11 cellular contexts compared by ENCODE assay signal in the genomic region with DNA sequence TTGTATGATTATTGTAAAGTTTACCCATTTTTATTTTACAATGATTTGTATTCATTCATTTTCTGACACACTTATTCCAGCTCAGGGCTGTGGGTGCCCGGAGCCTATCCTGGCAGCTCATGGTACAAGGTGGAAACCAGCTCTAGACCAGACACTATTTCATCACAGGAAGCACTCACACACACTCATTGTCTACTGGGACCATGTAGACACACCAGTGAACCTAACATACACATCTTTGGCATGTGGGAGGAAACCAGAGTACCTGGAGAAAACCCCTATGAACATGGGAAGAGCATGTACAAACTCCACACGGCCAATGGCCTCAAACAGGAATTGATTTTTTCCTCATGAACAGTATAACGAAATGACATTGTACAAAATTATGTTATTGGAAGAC. TPM values are rescaled to one million over a fixed set of nuclear protein-coding genes. Genes with fewer than 3 reads are reported as not detected.
DNase-seq lines count a peak whose midpoint lies in the region; ATAC-seq and TF ChIP-seq lines count a peak whose summit lies in the region.
"Had no signal": no experiment of that assay in that cellular context is flagged by ENCODE, and none has a peak within 500 bp of the region (broad histone marks: within the 10 kb centered on the region; RNA-seq: fewer than 3 reads in every experiment).

No MANE protein-coding gene starts in this region.

- in situ Hi-C loops in KBM-7 (cut with MboI; ENCODE audit: low pct_unique_long_range_greater_than_20kb, low sequenced_read_pairs): loop anchor here (25.0 kb wide), 1 partner anchor 351 kb away; the partner anchor contains the start of gene NEK2

- H3K27ac Mint-ChIP-seq in WTC11 (no peak overlapping the region), nephron (no peak overlapping the region)

- ATAC-seq in WTC11: no peak
- no peak for ATAC-seq in GM21360 (IDR thresholded peaks at IDR 0.05; ENCODE audit: unreplicated experiment)
- ATAC-seq: left lobe of liver had no signal

- H3K9me3 Mint-ChIP-seq in WTC11 (peaks cover 3% of the 10 kb centered on the region; the same call in 1 of the 2 replicates), nephron (no peaks in the 10 kb centered on the region)

- H3K4me3 Mint-ChIP-seq in WTC11: peak overlapping the region; percentile 98; the same call in 1 of the 2 replicates
- peak overlapping the region; percentile 22 to 28 (median 26) for H3K4me3 Mint-ChIP-seq in nephron

- DNase-seq in SKM-1 treated with dmso at 0.1 percent for 144 hours (lab: John Stamatoyannopoulos, UW; ENCODE audit: unreplicated experiment) (peak; percentile 7), SKM-1 (lab: John Stamatoyannopoulos, UW; ENCODE audit: unreplicated experiment) (no peak), KBM-7 (peak; percentile 26), WTC11 (ENCODE audit: low spot score) (no peak), NCI-H1105 treated with DMSO at 0.1 percent for 48 hours (lab: John Stamatoyannopoulos, UW) (no peak), DMS 273 (lab: John Stamatoyannopoulos, UW; ENCODE audit: unreplicated experiment) (no peak)
- DNase-seq: ACHN had no signal

- TF ChIP-seq CTCF in WTC11 (IDR thresholded peaks at IDR 0.05) (no peak), nephron (IDR thresholded peaks at IDR 0.05; ENCODE audit: unreplicated experiment in 3 of 3) (no peak)

- H3K4me1 Mint-ChIP-seq in WTC11: peaks cover 32% of the 10 kb centered on the region
- peaks cover 29% of the 10 kb centered on the region for H3K4me1 Mint-ChIP-seq in nephron

- H3K27me3 Mint-ChIP-seq in WTC11 (ENCODE audit: low read depth) (peaks cover 3% of the 10 kb centered on the region; the same call in 1 of the 2 replicates), nephron (ENCODE audit: low read depth) (no peaks in the 10 kb centered on the region)

- CTCF ChIA-PET in WTC11 (lab: Charles Lee): interaction anchor here (0.9 kb wide), 1 partner anchor 285 kb away, joined by 3 read pairs; no protein-coding TSS in a partner anchor

- POLR2A ChIA-PET in WTC11 (lab: Charles Lee): no interaction called here

- peaks cover 11% of the 10 kb centered on the region for H3K36me3 Mint-ChIP-seq in WTC11
- peaks cover 11% of the 10 kb centered on the region for H3K36me3 Mint-ChIP-seq in nephron (ENCODE audit: low read depth)

TF ChIP-seq in WTC11, 78 proteins besides CTCF, POLR2A, EP300 and RAD21:
- TF ChIP-seq, protein P1, sequence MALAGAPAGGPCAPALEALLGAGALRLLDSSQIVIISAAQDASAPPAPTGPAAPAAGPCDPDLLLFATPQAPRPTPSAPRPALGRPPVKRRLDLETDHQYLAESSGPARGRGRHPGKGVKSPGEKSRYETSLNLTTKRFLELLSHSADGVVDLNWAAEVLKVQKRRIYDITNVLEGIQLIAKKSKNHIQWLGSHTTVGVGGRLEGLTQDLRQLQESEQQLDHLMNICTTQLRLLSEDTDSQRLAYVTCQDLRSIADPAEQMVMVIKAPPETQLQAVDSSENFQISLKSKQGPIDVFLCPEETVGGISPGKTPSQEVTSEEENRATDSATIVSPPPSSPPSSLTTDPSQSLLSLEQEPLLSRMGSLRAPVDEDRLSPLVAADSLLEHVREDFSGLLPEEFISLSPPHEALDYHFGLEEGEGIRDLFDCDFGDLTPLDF (CRISPR knock-in tag; IDR thresholded peaks at IDR 0.05): no peak
- no peak for TF ChIP-seq NR2C2 (CRISPR knock-in tag; IDR thresholded peaks at IDR 0.05)
TF ChIP-seq in WTC11: peak in this region for 0.

RNA-seq across cellular contexts. Expression of gene DTL, which starts 2.4 kb away (rescaled TPM):
- 38.8 to 52.3 TPM (median 43.0 TPM) in 3 replicates for total RNA-seq in WTC11 (2021)
- total RNA-seq: ascending aorta had no signal

RNA-seq across cellular contexts. Expression of gene INTS7, which starts 2.5 kb away (rescaled TPM):
- total RNA-seq in WTC11 (2021): 16.3 to 17.3 TPM (median 17.2 TPM) in 3 replicates

Comparison
In these comparisons a context has a peak if more than half of its experiments do, and no peak if none do; other contexts are left out.
1. DNase-seq: peak in SKM-1 treated with dmso at 0.1 percent for 144 hours (single experiment) and KBM-7 (single experiment); none in SKM-1 (single experiment), WTC11 (single experiment), NCI-H1105 treated with DMSO at 0.1 percent for 48 hours (single experiment) and DMS 273 (single experiment).